Comparison of ENCODE assay signal across 10 cellular contexts in genomic region chr20:18465536-18466200, GRCh38. TPM values are rescaled to one million over a fixed set of nuclear protein-coding genes. Genes with fewer than 3 reads are reported as not detected.
DNase-seq lines count a peak whose midpoint lies in the region; ATAC-seq and TF ChIP-seq lines count a peak whose summit lies in the region.
"Had no signal": no experiment of that assay in that cellular context is flagged by ENCODE, and none has a peak within 500 bp of the region (broad histone marks: within the 10 kb centered on the region; RNA-seq: fewer than 3 reads in every experiment).

No MANE protein-coding gene starts in this region.

- ATAC-seq in WTC11 = no peak

- CTCF ChIA-PET in WTC11 (lab: Charles Lee) = interaction anchor here (1.0 kb wide), 1 partner anchor 29 kb away, joined by 3 read pairs; no protein-coding TSS in a partner anchor

- peaks cover 35% of the 10 kb centered on the region for H3K79me2 ChIP-seq in GM23248 (ENCODE audit: insufficient read depth)

- H3K4me1 ChIP-seq in BLaER1 (peaks cover 22% of the 10 kb centered on the region), GM23248 (ENCODE audit: insufficient read depth) (peaks cover 11% of the 10 kb centered on the region), iPS-20b (ENCODE audit: insufficient read depth, low read length) (no peaks in the 10 kb centered on the region; the same call in 1 of the 2 replicates)

- H3F3A ChIP-seq in GM23248 (ENCODE audit: insufficient read depth) = no peaks in the 10 kb centered on the region

- no peaks in the 10 kb centered on the region for H3K9me2 ChIP-seq in GM23248 (ENCODE audit: insufficient read depth)

- no peaks in the 10 kb centered on the region for H3K27me3 Mint-ChIP-seq in WTC11 (ENCODE audit: low read depth)

- H3K27me3 ChIP-seq in BLaER1 (no peaks in the 10 kb centered on the region), GM23248 (replicated peaks; ENCODE audit: insufficient read depth) (no peaks in the 10 kb centered on the region), iPS-20b (ENCODE audit: insufficient read depth, low read length) (no peaks in the 10 kb centered on the region)

- TF ChIP-seq CTCF in WTC11 (IDR thresholded peaks at IDR 0.05) = no peak
- TF ChIP-seq CTCF in coronary artery (IDR thresholded peaks at IDR 0.05) = no peak

- H3K9me3 Mint-ChIP-seq in WTC11 = no peaks in the 10 kb centered on the region

- H3K36me3 ChIP-seq in BLaER1 (peaks cover 16% of the 10 kb centered on the region), GM23248 (ENCODE audit: low read depth) (no peaks in the 10 kb centered on the region), iPS-20b (ENCODE audit: insufficient read depth, low read depth, low read length) (peaks cover 8% of the 10 kb centered on the region)

- H3K27ac Mint-ChIP-seq in WTC11 = no peak overlapping the region; the same call in 1 of the 2 replicates

- H3K27ac ChIP-seq in BLaER1 (no peak overlapping the region), GM23248 (no peak overlapping the region), iPS-20b (ENCODE audit: low read length) (no peak overlapping the region), coronary artery (no peak overlapping the region)

- POLR2A ChIA-PET in WTC11 (lab: Charles Lee) = interaction anchor here (2.0 kb wide), 1 partner anchor 42 kb away, joined by 21 read pairs; the partner anchor contains the start of gene SEC23B

- H3K4me2 ChIP-seq in BLaER1 (peak overlapping the region; percentile 91; the same call in 1 of the 2 replicates), GM23248 (ENCODE audit: unreplicated experiment) (peak overlapping the region; percentile 86)

- H3K4me3 ChIP-seq in BLaER1 (no peak overlapping the region), GM23248 (peak overlapping the region; percentile 99; the same call in 1 of the 2 replicates), iPS-20b (ENCODE audit: low read length) (peak overlapping the region; percentile 88), coronary artery (no peak overlapping the region)

- in situ Hi-C loops in GM23248 (cut with MboI) = no loop called here

- no peaks in the 10 kb centered on the region for H3K36me3 Mint-ChIP-seq in WTC11

- H4K20me1 ChIP-seq in BLaER1 = no peaks in the 10 kb centered on the region
- no peaks in the 10 kb centered on the region for H4K20me1 ChIP-seq in GM23248 (ENCODE audit: insufficient read depth)

- DNase-seq in GM23248 (no peak), WTC11 (ENCODE audit: low spot score) (no peak), coronary artery (ENCODE audit: low spot score) (no peak), islet precursor cell (no peak)
- no peak for DNase-seq in activated CD4-positive, CD25-positive, alpha-beta regulatory T cell (lab: John Stamatoyannopoulos, UW)
- DNase-seq in activated CD8-positive, alpha-beta memory T cell treated with anti-CD3 and anti-CD28 coated beads for 24 hours = no peak
- DNase-seq: dermis blood vessel endothelial cell, NCI-H2227 treated with DMSO at 0.1 percent for 48 hours had no signal

- H2AFZ ChIP-seq in GM23248 = peak overlapping the region; percentile 96

- WGBS in GM23248 (ENCODE audit: low coverage in 1 of 2, low lambda C conversion rate in 2 of 2, missing lambda C conversion rate in 2 of 2), 2 experiments = 56 to 62% methylated on average over 6 of the region's 6 CpGs

- H3K9ac ChIP-seq in BLaER1 = no peak overlapping the region
- no peak overlapping the region; the same call in 1 of the 2 replicates for H3K9ac ChIP-seq in GM23248
- peak overlapping the region; percentile 65; the same call in 1 of the 2 replicates for H3K9ac ChIP-seq in iPS-20b (ENCODE audit: low read depth, low read length)

- H3K4me3 Mint-ChIP-seq in WTC11 = peak overlapping the region; percentile 99

- H3K9me3 ChIP-seq in BLaER1 (no peaks in the 10 kb centered on the region), GM23248 (ENCODE audit: low read depth) (no peaks in the 10 kb centered on the region), iPS-20b (ENCODE audit: insufficient read depth, low read depth, low read length) (no peaks in the 10 kb centered on the region)

- H3K4me1 Mint-ChIP-seq in WTC11 = peaks cover 12% of the 10 kb centered on the region

TF ChIP-seq in WTC11, 78 proteins besides CTCF, POLR2A, EP300 and RAD21 (continues in another document):
- TF ChIP-seq ELF4 (CRISPR knock-in tag; IDR thresholded peaks at IDR 0.05; ENCODE audit: low read depth) (no peak), TEAD1 (CRISPR knock-in tag; IDR thresholded peaks at IDR 0.05) (no peak), ZNF138 (CRISPR knock-in tag; conservative IDR thresholded peaks at IDR 0.05) (no peak), CREB1 (CRISPR knock-in tag; IDR thresholded peaks at IDR 0.05) (no peak), HMGA2 (CRISPR knock-in tag; IDR thresholded peaks at IDR 0.05) (no peak), GABPB1 (CRISPR knock-in tag; IDR thresholded peaks at IDR 0.05) (no peak), NFYB (CRISPR knock-in tag; conservative IDR thresholded peaks at IDR 0.05; ENCODE audit: low read depth) (no peak), AFF4 (CRISPR knock-in tag; IDR thresholded peaks at IDR 0.05; ENCODE audit: borderline replicate concordance) (no peak), ZNF232 (CRISPR knock-in tag; IDR thresholded peaks at IDR 0.05) (no peak), FOXK1 (CRISPR knock-in tag; IDR thresholded peaks at IDR 0.05) (no peak), ATF2 (CRISPR knock-in tag; IDR thresholded peaks at IDR 0.05; ENCODE audit: borderline replicate concordance, low read depth) (no peak), EMX1 (CRISPR knock-in tag; IDR thresholded peaks at IDR 0.05) (no peak), GTF2I (CRISPR knock-in tag; conservative IDR thresholded peaks at IDR 0.05) (no peak), KAT7 (CRISPR knock-in tag; IDR thresholded peaks at IDR 0.05; ENCODE audit: borderline replicate concordance) (no peak), RORB (CRISPR knock-in tag; IDR thresholded peaks at IDR 0.05) (no peak)

RNA-seq across cellular contexts. Expression of gene DZANK1, which starts 1.2 kb away (rescaled TPM):
- total RNA-seq in GM23248 (2014; rRNA removed; shearing (Covaris generic)) = 1.2 and 3.4 TPM in 2 replicates
- 1.6 TPM in 2 replicates for polyA plus RNA-seq in GM23248 (2016; fragmentation: Nextera tagmentation; extraction: Ambion mirVana)
- 6.1 to 8.2 TPM (median 7.7 TPM) in 3 replicates for total RNA-seq in WTC11 (2021)

RNA-seq across cellular contexts. Expression of gene POLR3F, which starts 1.5 kb away (rescaled TPM):
- total RNA-seq in GM23248 (2014; rRNA removed; shearing (Covaris generic)) = 11.2 and 12.9 TPM in 2 replicates
- 11.3 and 12.4 TPM in 2 replicates for polyA plus RNA-seq in GM23248 (2016; fragmentation: Nextera tagmentation; extraction: Ambion mirVana)
- total RNA-seq in WTC11 (2021) = 11.7 to 12.8 TPM (median 12.7 TPM) in 3 replicates

RNA-seq across cellular contexts. Expression of gene RBBP9, which starts 31.4 kb away (rescaled TPM):
- total RNA-seq in GM23248 (2014; rRNA removed; shearing (Covaris generic)) = 29.9 and 32.1 TPM in 2 replicates
- 11.3 and 11.6 TPM in 2 replicates for polyA plus RNA-seq in GM23248 (2016; fragmentation: Nextera tagmentation; extraction: Ambion mirVana)
- 10.4 to 12.2 TPM (median 12.1 TPM) in 3 replicates for total RNA-seq in WTC11 (2021)

RNA-seq across cellular contexts. Expression of gene SEC23B, which starts 42.1 kb away (rescaled TPM):
- 48.5 and 49.2 TPM in 2 replicates for total RNA-seq in GM23248 (2014; rRNA removed; shearing (Covaris generic))
- polyA plus RNA-seq in GM23248 (2016; fragmentation: Nextera tagmentation; extraction: Ambion mirVana) = 36.8 and 43.8 TPM in 2 replicates
- 57.0 to 67.1 TPM (median 59.6 TPM) in 3 replicates for total RNA-seq in WTC11 (2021)

Comparison
In these comparisons a context has a peak if more than half of its experiments do, and no peak if none do; other contexts are left out.
1. H3K4me3 ChIP-seq: peak in GM23248 (single experiment) and iPS-20b (single experiment); none in BLaER1 (single experiment) and coronary artery (single experiment).